In genomic region chr16:70770968-70771552, GRCh38 we compare ENCODE assay signal across 1 cellular context.
TF ChIP-seq lines count a peak whose summit lies in the region.

No MANE protein-coding gene starts in this region.

TF ChIP-seq in HepG2, 621 proteins besides CTCF, POLR2A, EP300 and RAD21 (continued from another document and continues in another):
- TF ChIP-seq, protein P1, sequence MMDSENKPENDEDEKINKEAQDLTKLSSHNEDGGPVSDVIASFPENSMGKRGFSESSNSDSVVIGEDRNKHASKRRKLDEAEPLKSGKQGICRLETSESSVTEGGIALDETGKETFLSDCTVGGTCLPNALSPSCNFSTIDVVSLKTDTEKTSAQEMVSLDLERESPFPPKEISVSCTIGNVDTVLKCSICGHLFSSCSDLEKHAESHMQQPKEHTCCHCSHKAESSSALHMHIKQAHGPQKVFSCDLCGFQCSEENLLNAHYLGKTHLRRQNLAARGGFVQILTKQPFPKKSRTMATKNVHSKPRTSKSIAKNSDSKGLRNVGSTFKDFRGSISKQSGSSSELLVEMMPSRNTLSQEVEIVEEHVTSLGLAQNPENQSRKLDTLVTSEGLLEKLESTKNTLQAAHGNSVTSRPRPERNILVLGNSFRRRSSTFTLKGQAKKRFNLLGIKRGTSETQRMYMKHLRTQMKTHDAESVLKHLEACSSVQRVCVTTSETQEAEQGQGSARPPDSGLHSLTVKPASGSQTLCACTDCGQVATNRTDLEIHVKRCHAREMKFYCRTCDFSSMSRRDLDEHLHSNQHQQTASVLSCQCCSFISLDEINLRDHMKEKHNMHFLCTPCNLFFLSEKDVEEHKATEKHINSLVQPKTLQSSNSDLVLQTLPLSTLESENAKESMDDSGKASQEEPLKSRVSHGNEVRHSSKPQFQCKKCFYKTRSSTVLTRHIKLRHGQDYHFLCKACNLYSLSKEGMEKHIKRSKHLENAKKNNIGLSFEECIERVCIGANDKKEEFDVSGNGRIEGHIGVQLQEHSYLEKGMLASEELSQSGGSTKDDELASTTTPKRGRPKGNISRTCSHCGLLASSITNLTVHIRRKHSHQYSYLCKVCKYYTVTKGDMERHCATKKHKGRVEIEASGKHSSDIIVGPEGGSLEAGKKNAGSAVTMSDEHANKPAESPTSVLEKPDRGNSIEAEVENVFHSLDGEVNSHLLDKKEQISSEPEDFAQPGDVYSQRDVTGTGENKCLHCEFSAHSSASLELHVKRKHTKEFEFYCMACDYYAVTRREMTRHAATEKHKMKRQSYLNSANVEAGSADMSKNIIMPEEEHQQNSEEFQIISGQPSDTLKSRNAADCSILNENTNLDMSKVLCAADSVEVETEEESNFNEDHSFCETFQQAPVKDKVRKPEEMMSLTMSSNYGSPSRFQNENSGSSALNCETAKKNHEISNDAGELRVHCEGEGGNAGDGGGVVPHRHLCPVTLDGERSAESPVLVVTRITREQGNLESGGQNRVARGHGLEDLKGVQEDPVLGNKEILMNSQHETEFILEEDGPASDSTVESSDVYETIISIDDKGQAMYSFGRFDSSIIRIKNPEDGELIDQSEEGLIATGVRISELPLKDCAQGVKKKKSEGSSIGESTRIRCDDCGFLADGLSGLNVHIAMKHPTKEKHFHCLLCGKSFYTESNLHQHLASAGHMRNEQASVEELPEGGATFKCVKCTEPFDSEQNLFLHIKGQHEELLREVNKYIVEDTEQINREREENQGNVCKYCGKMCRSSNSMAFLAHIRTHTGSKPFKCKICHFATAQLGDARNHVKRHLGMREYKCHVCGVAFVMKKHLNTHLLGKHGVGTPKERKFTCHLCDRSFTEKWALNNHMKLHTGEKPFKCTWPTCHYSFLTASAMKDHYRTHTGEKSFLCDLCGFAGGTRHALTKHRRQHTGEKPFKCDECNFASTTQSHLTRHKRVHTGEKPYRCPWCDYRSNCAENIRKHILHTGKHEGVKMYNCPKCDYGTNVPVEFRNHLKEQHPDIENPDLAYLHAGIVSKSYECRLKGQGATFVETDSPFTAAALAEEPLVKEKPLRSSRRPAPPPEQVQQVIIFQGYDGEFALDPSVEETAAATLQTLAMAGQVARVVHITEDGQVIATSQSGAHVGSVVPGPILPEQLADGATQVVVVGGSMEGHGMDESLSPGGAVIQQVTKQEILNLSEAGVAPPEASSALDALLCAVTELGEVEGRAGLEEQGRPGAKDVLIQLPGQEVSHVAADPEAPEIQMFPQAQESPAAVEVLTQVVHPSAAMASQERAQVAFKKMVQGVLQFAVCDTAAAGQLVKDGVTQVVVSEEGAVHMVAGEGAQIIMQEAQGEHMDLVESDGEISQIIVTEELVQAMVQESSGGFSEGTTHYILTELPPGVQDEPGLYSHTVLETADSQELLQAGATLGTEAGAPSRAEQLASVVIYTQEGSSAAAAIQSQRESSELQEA (CRISPR knock-in tag; IDR thresholded peaks at IDR 0.05; ENCODE audit: not compliant biosample characterization): no peak
- TF ChIP-seq SMAD9 (CRISPR knock-in tag; IDR thresholded peaks at IDR 0.05): 0 out of 2 replicates have a peak, but pooled peaks have one; percentile 38
- TF ChIP-seq, protein P2, sequence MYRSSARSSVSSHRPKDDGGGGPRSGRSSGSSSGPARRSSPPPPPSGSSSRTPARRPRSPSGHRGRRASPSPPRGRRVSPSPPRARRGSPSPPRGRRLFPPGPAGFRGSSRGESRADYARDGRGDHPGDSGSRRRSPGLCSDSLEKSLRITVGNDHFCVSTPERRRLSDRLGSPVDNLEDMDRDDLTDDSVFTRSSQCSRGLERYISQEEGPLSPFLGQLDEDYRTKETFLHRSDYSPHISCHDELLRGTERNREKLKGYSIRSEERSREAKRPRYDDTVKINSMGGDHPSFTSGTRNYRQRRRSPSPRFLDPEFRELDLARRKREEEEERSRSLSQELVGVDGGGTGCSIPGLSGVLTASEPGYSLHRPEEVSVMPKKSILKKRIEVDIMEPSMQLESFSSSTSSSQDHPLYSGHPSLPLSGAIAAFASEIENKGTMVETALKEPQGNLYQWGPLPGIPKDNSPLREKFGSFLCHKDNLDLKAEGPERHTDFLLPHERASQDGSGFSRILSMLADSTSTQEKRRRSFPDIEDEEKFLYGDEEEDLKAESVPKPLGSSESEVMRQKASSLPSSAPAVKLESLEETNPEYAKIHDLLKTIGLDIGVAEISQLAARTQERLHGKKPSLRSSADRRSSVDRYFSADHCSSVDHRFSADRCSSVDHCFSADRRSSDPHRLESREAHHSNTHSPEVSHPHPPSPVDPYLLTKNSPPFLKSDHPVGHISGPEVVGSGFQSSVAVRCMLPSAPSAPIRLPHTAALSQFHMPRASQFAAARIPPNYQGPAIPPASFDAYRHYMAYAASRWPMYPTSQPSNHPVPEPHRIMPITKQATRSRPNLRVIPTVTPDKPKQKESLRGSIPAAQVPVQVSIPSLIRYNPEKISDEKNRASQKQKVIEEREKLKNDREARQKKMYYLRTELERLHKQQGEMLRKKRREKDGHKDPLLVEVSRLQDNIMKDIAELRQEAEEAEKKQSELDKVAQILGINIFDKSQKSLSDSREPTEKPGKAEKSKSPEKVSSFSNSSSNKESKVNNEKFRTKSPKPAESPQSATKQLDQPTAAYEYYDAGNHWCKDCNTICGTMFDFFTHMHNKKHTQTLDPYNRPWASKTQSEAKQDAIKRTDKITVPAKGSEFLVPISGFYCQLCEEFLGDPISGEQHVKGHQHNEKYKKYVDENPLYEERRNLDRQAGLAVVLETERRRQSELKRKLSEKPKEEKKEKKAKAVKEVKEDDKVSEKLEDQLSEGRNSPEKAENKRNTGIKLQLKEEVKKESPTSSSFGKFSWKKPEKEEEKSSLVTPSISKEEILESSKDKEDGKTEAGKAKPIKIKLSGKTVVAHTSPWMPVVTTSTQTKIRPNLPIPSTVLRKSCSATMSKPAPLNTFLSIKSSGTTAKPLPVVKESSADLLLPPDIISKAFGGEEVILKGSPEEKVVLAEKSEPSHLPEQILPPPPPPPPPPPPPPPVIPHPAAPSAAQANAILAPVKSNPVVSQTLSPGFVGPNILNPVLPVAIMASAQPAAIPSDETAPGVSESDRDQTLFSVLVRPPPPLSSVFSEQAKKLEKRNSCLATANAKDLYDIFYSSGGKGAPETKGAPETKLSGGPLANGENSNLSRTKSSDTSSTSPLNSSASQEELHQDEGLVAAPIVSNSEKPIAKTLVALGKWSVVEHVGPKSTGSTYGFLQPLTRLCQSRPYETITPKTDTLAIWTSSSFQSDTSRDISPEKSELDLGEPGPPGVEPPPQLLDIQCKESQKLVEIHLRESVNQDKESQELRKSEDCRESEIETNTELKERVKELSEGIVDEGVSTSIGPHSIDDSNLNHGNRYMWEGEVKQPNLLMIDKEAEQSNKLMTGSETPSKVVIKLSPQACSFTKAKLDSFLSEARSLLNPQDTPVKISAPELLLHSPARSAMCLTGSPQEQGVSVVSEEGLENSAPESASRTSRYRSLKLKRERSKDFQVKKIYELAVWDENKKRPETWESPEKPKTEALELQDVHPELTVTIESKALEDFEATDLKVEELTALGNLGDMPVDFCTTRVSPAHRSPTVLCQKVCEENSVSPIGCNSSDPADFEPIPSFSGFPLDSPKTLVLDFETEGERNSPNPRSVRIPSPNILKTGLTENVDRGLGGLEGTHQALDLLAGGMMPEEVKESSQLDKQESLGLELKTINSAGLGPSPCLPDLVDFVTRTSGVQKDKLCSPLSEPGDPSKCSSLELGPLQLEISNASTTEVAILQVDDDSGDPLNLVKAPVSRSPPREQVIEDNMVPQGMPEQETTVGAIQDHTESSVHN (CRISPR knock-in tag; IDR thresholded peaks at IDR 0.05): no peak
- TF ChIP-seq ZBTB7A (CRISPR knock-in tag; IDR thresholded peaks at IDR 0.05): no peak
- TF ChIP-seq HNRNPUL1 (IDR thresholded peaks at IDR 0.05; ENCODE audit: low read depth, low read length): no peak
- TF ChIP-seq NR1H2 (CRISPR knock-in tag; IDR thresholded peaks at IDR 0.05; ENCODE audit: borderline replicate concordance, low read depth): no peak
- TF ChIP-seq STAG1 (CRISPR knock-in tag; IDR thresholded peaks at IDR 0.05): peak; percentile 97
- TF ChIP-seq ZNF777 (CRISPR knock-in tag; IDR thresholded peaks at IDR 0.05): no peak
- TF ChIP-seq DMTF1 (CRISPR knock-in tag; IDR thresholded peaks at IDR 0.05): no peak
- TF ChIP-seq SP2 (CRISPR knock-in tag; IDR thresholded peaks at IDR 0.05): no peak
- TF ChIP-seq ZSCAN25 (CRISPR knock-in tag; IDR thresholded peaks at IDR 0.05): peak; percentile 35; the same call in 1 of the 2 replicates
- no peak for TF ChIP-seq REXO4 (CRISPR knock-in tag; IDR thresholded peaks at IDR 0.05; ENCODE audit: borderline replicate concordance)
- TF ChIP-seq, protein P3, sequence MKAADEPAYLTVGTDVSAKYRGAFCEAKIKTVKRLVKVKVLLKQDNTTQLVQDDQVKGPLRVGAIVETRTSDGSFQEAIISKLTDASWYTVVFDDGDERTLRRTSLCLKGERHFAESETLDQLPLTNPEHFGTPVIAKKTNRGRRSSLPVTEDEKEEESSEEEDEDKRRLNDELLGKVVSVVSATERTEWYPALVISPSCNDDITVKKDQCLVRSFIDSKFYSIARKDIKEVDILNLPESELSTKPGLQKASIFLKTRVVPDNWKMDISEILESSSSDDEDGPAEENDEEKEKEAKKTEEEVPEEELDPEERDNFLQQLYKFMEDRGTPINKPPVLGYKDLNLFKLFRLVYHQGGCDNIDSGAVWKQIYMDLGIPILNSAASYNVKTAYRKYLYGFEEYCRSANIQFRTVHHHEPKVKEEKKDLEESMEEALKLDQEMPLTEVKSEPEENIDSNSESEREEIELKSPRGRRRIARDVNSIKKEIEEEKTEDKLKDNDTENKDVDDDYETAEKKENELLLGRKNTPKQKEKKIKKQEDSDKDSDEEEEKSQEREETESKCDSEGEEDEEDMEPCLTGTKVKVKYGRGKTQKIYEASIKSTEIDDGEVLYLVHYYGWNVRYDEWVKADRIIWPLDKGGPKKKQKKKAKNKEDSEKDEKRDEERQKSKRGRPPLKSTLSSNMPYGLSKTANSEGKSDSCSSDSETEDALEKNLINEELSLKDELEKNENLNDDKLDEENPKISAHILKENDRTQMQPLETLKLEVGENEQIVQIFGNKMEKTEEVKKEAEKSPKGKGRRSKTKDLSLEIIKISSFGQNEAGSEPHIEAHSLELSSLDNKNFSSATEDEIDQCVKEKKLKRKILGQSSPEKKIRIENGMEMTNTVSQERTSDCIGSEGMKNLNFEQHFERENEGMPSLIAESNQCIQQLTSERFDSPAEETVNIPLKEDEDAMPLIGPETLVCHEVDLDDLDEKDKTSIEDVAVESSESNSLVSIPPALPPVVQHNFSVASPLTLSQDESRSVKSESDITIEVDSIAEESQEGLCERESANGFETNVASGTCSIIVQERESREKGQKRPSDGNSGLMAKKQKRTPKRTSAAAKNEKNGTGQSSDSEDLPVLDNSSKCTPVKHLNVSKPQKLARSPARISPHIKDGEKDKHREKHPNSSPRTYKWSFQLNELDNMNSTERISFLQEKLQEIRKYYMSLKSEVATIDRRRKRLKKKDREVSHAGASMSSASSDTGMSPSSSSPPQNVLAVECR (CRISPR knock-in tag; IDR thresholded peaks at IDR 0.05; ENCODE audit: borderline replicate concordance): peak; percentile 54; the same call in 1 of the 2 replicates
- TF ChIP-seq ZNF546 (CRISPR knock-in tag; conservative IDR thresholded peaks at IDR 0.05): no peak
- no peak for TF ChIP-seq ATF5 (CRISPR knock-in tag; IDR thresholded peaks at IDR 0.05; ENCODE audit: low read depth)
- TF ChIP-seq ZNF563 (CRISPR knock-in tag; IDR thresholded peaks at IDR 0.05): no peak
- TF ChIP-seq NCOA1 (CRISPR knock-in tag; IDR thresholded peaks at IDR 0.05): 0 out of 2 replicates have a peak, but pooled peaks have one; percentile 23
- TF ChIP-seq, protein P4, sequence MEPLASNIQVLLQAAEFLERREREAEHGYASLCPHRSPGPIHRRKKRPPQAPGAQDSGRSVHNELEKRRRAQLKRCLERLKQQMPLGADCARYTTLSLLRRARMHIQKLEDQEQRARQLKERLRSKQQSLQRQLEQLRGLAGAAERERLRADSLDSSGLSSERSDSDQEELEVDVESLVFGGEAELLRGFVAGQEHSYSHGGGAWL (CRISPR knock-in tag; IDR thresholded peaks at IDR 0.05): no peak
- TF ChIP-seq DR1 (CRISPR knock-in tag; IDR thresholded peaks at IDR 0.05): no peak
- no peak for TF ChIP-seq ZNF792 (CRISPR knock-in tag; IDR thresholded peaks at IDR 0.05)
- no peak for TF ChIP-seq PATZ1 (CRISPR knock-in tag; IDR thresholded peaks at IDR 0.05)
- TF ChIP-seq NFKBIZ (CRISPR knock-in tag; IDR thresholded peaks at IDR 0.05): no peak
- no peak for TF ChIP-seq HOXA5 (CRISPR knock-in tag; IDR thresholded peaks at IDR 0.05)
- TF ChIP-seq MLLT10 (CRISPR knock-in tag; IDR thresholded peaks at IDR 0.05): no peak
